1 cellular context compared by ENCODE assay signal in genomic region chr1:156750932-156751723, GRCh38.
TF ChIP-seq lines count a peak whose summit lies in the region.

HDGF (minus strand) TSS chr1:156751675; CDS start chr1:156751429, 246 bp downstream.

TF ChIP-seq in WTC11, 78 proteins besides CTCF, POLR2A, EP300 and RAD21 (continued from another document):
- TF ChIP-seq ERG (CRISPR knock-in tag; IDR thresholded peaks at IDR 0.05) (no peak), PREB (CRISPR knock-in tag; IDR thresholded peaks at IDR 0.05; ENCODE audit: borderline replicate concordance) (no peak), NR1H2 (CRISPR knock-in tag; IDR thresholded peaks at IDR 0.05) (no peak), MXD4 (CRISPR knock-in tag; IDR thresholded peaks at IDR 0.05; ENCODE audit: borderline replicate concordance) (no peak), KAT7 (CRISPR knock-in tag; IDR thresholded peaks at IDR 0.05; ENCODE audit: borderline replicate concordance) (no peak), CREM (CRISPR knock-in tag; IDR thresholded peaks at IDR 0.05) (no peak), NR2C2 (CRISPR knock-in tag; IDR thresholded peaks at IDR 0.05) (no peak), FOXP1 (CRISPR knock-in tag; IDR thresholded peaks at IDR 0.05; ENCODE audit: borderline replicate concordance) (no peak), MAX (CRISPR knock-in tag; IDR thresholded peaks at IDR 0.05) (no peak), FOXJ3 (CRISPR knock-in tag; IDR thresholded peaks at IDR 0.05; ENCODE audit: borderline replicate concordance) (no peak), SMAD3 (CRISPR knock-in tag; IDR thresholded peaks at IDR 0.05; ENCODE audit: borderline replicate concordance) (no peak), CREB1 (CRISPR knock-in tag; IDR thresholded peaks at IDR 0.05) (no peak), EMX1 (CRISPR knock-in tag; IDR thresholded peaks at IDR 0.05) (no peak), ZNF317 (CRISPR knock-in tag; IDR thresholded peaks at IDR 0.05; ENCODE audit: borderline replicate concordance, low read depth) (0 out of 2 replicates have a peak, but pooled peaks have one; percentile 9), ATF6 (CRISPR knock-in tag; IDR thresholded peaks at IDR 0.05) (no peak), ZNF138 (CRISPR knock-in tag; conservative IDR thresholded peaks at IDR 0.05) (no peak), ZNF416 (CRISPR knock-in tag; IDR thresholded peaks at IDR 0.05) (no peak), GTF2I (CRISPR knock-in tag; conservative IDR thresholded peaks at IDR 0.05) (no peak), USF1 (CRISPR knock-in tag; IDR thresholded peaks at IDR 0.05) (0 out of 2 replicates have a peak, but pooled peaks have one; percentile 35), IRF2 (CRISPR knock-in tag; IDR thresholded peaks at IDR 0.05; ENCODE audit: borderline replicate concordance, low read depth) (no peak), ETV6 (CRISPR knock-in tag; IDR thresholded peaks at IDR 0.05) (no peak), ZNF396 (CRISPR knock-in tag; IDR thresholded peaks at IDR 0.05; ENCODE audit: borderline replicate concordance) (no peak)
